Comparison of ENCODE assay signal across 8 cellular contexts in genomic region chr14:103235481-103235880, GRCh38.
A peak's percentile ranks its signal among the peaks of the same experiment; 100 is the strongest.
DNase-seq lines count a peak whose midpoint lies in the region; ATAC-seq and TF ChIP-seq lines count a peak whose summit lies in the region.
"Not testable (repeated sequence)": the region's sequence is repeated elsewhere in the genome, so short reads cannot be mapped to it uniquely, and the experiment has no call there.

No MANE protein-coding gene starts in this region.

- 30% methylated on average over 6 of the region's 6 CpGs for WGBS in SK-N-SH (ENCODE audit: low lambda C conversion rate)
- WGBS in spleen, 5 donors = 35 to 44% (median 43%) methylated on average over 6 of the region's 6 CpGs

- DNase-seq in GM23338 (ENCODE audit: low spot score); SK-N-SH; nephron progenitor cell; spleen; uterus: not testable (repeated sequence)
- DNase-seq in choroid plexus epithelial cell (ENCODE audit: low read depth) = peak; percentile 10
- DNase-seq in fibroblast of pulmonary artery (ENCODE audit: low read depth) = peak; percentile 35
- DNase-seq in lung microvascular endothelial cell (ENCODE audit: low read depth in 2 of 2) = peak; percentile 63 to 89

- H3K9me2 ChIP-seq in GM23338 (ENCODE audit: insufficient read depth); SK-N-SH: not testable (repeated sequence)

- not testable (repeated sequence) for TF ChIP-seq RAD21 in SK-N-SH (IDR thresholded peaks at IDR 0.05; ENCODE audit: low read length)

- not testable (repeated sequence) for TF ChIP-seq POLR2A in spleen (IDR thresholded peaks at IDR 0.05); uterus (IDR thresholded peaks at IDR 0.05)

- not testable (repeated sequence) for H3K79me2 ChIP-seq in GM23338 (replicated peaks; ENCODE audit: insufficient read depth); SK-N-SH (ENCODE audit: insufficient read depth)

- not testable (repeated sequence) for H3K9ac ChIP-seq in SK-N-SH

- intact Hi-C loops in spleen (cut with DNase I; ENCODE audit: low total_unique reads); uterus (cut with DNase I; ENCODE audit: low total_unique reads): not testable (repeated sequence)

- H3K4me1 ChIP-seq in GM23338 (ENCODE audit: insufficient read depth); SK-N-SH (ENCODE audit: control insufficient read depth in 1 of 2, insufficient read depth in 2 of 2, low read depth in 1 of 2, low read length in 1 of 2); uterus: not testable (repeated sequence)
- peaks cover 0 to 16% (median 8%) of the 10 kb centered on the region in 6 donors for H3K4me1 ChIP-seq in spleen

- ATAC-seq in GM23338 = not testable (repeated sequence)

- not testable (repeated sequence) for H3K27ac Mint-ChIP-seq in GM23338
- peak overlapping the region; percentile 99 for H3K27ac Mint-ChIP-seq in nephron progenitor cell

- not testable (repeated sequence) for H3K4me3 ChIP-seq in GM23338; SK-N-SH (ENCODE audit: low read depth in 2 of 2, low read length in 1 of 2); choroid plexus epithelial cell (ENCODE audit: low read depth, low read length); fibroblast of pulmonary artery (replicated peaks; ENCODE audit: low read depth, low read length); spleen; uterus

- H3K36me3 Mint-ChIP-seq in GM23338 (ENCODE audit: low read depth) = peaks cover 20% of the 10 kb centered on the region
- H3K36me3 Mint-ChIP-seq in nephron progenitor cell (ENCODE audit: low read depth) = peaks cover 18% of the 10 kb centered on the region

- not testable (repeated sequence) for H3K27me3 Mint-ChIP-seq in GM23338 (ENCODE audit: insufficient read depth, low read depth, poor library complexity); nephron progenitor cell (ENCODE audit: low read depth, poor library complexity)

- not testable (repeated sequence) for H3K27ac ChIP-seq in GM23338 (ENCODE audit: low read depth)
- H3K27ac ChIP-seq in SK-N-SH (ENCODE audit: low read depth in 2 of 2, low read length in 1 of 2) (peak overlapping the region in 1 of 2 experiments; percentile 58; a peak in 2 of 4 replicates), spleen (peak overlapping the region in 6 of 8 donors; percentile 33 to 68 (median 52)), uterus (peak overlapping the region; percentile 65)

- H3K9me3 ChIP-seq in SK-N-SH, uterus: not testable (repeated sequence)
- H3K9me3 ChIP-seq in spleen = peaks cover 3 to 35% (median 27%) of the 10 kb centered on the region in 8 donors

- peaks cover 34% of the 10 kb centered on the region for H3K9me3 Mint-ChIP-seq in GM23338
- H3K9me3 Mint-ChIP-seq in nephron progenitor cell = peaks cover 39% of the 10 kb centered on the region

- not testable (repeated sequence) for H4K20me1 ChIP-seq in GM23338 (replicated peaks; ENCODE audit: insufficient read depth); SK-N-SH (ENCODE audit: insufficient read depth)

- not testable (repeated sequence) for H3K36me3 ChIP-seq in GM23338 (ENCODE audit: insufficient read depth); SK-N-SH (replicated peaks in 1 of 2; ENCODE audit: control insufficient read depth in 1 of 2, insufficient read depth in 2 of 2, low read length in 1 of 2); spleen; uterus

- not testable (repeated sequence) for H3K27me3 ChIP-seq in GM23338 (ENCODE audit: insufficient read depth); SK-N-SH (ENCODE audit: insufficient read depth); uterus
- H3K27me3 ChIP-seq in spleen (replicated peaks in 1 of 7) = peaks cover 0 to 36% (median 0%) of the 10 kb centered on the region in 7 donors

- H2AFZ ChIP-seq in GM23338 (peak overlapping the region; percentile 38), SK-N-SH (ENCODE audit: low read depth) (0 out of 2 replicates have a peak overlapping the region, but pooled peaks have one; percentile 59)

- not testable (repeated sequence) for H3F3A ChIP-seq in GM23338 (replicated peaks; ENCODE audit: low read depth); SK-N-SH (replicated peaks; ENCODE audit: insufficient read depth)

- TF ChIP-seq CTCF in GM23338 (conservative IDR thresholded peaks at IDR 0.05; ENCODE audit: low read depth in 2 of 2); SK-N-SH (IDR thresholded peaks at IDR 0.05); choroid plexus epithelial cell (conservative IDR thresholded peaks at IDR 0.05; ENCODE audit: low read depth, low read length); fibroblast of pulmonary artery (IDR thresholded peaks at IDR 0.05; ENCODE audit: low read length, missing control alignments); nephron progenitor cell (IDR thresholded peaks at IDR 0.05); spleen (IDR thresholded peaks at IDR 0.05 in 8 of 11, conservative IDR thresholded peaks at IDR 0.05 in 3 of 11); uterus (IDR thresholded peaks at IDR 0.05): not testable (repeated sequence)

- H3K4me1 Mint-ChIP-seq in GM23338 = peaks cover 12% of the 10 kb centered on the region; the same call in 2 of the 3 replicates
- H3K4me1 Mint-ChIP-seq in nephron progenitor cell = peaks cover 28% of the 10 kb centered on the region

- POLR2A ChIA-PET in SK-N-SH (lab: Yijun Ruan, JAX) = interaction anchor here (0.6 kb wide), 1 partner anchor 157 kb away, joined by 6 read pairs; no protein-coding TSS in a partner anchor

- H3K4me2 ChIP-seq in GM23338, SK-N-SH: not testable (repeated sequence)

- CTCF ChIA-PET in SK-N-SH (lab: Yijun Ruan, JAX) = interaction anchor here (1.3 kb wide), 1 partner anchor 57 kb away, joined by 3 read pairs; no protein-coding TSS in a partner anchor

- TF ChIP-seq EP300 in SK-N-SH (IDR thresholded peaks at IDR 0.05; ENCODE audit: borderline replicate concordance in 1 of 2, low read depth in 1 of 2, low read length in 1 of 2) = not testable (repeated sequence)

- H3K4me3 Mint-ChIP-seq in GM23338 = not testable (repeated sequence)
- H3K4me3 Mint-ChIP-seq in nephron progenitor cell = peak overlapping the region; percentile 23

TF ChIP-seq in SK-N-SH, 30 proteins besides CTCF, POLR2A, EP300 and RAD21:
- peak; percentile 89 for TF ChIP-seq GATA2 (CRISPR knock-in tag; IDR thresholded peaks at IDR 0.05)
TF ChIP-seq in SK-N-SH: peak in this region for 1; not testable (repeated sequence) for 29.
